Comparison of ENCODE assay signal across 1 cellular context in genomic region chr20:21339499-21339898, GRCh38.
TF ChIP-seq lines count a peak whose summit lies in the region.

No MANE protein-coding gene starts in this region.

TF ChIP-seq in HepG2, 621 proteins besides CTCF, POLR2A, EP300 and RAD21 (continued from another document and continues in another):
- no peak for TF ChIP-seq ZNF512B (CRISPR knock-in tag; IDR thresholded peaks at IDR 0.05; ENCODE audit: borderline replicate concordance)
- no peak for TF ChIP-seq ZNF761 (CRISPR knock-in tag; conservative IDR thresholded peaks at IDR 0.05)
- TF ChIP-seq KAT8 (CRISPR knock-in tag; IDR thresholded peaks at IDR 0.05), result 0 out of 2 replicates have a peak, but pooled peaks have one; percentile 27
- peak; percentile 73 for TF ChIP-seq SOX5 (CRISPR knock-in tag; IDR thresholded peaks at IDR 0.05; ENCODE audit: borderline replicate concordance)
- TF ChIP-seq SOX6 (IDR thresholded peaks at IDR 0.05), result no peak
- peak; percentile 76 for TF ChIP-seq SOX6 (CRISPR knock-in tag; IDR thresholded peaks at IDR 0.05)
- TF ChIP-seq MED1 (CRISPR knock-in tag; IDR thresholded peaks at IDR 0.05), result peak; percentile 48; the same call in 1 of the 2 replicates
- TF ChIP-seq U2AF2 (IDR thresholded peaks at IDR 0.05; ENCODE audit: low read depth, low read length), result no peak
- 0 out of 2 replicates have a peak, but pooled peaks have one; percentile 28 for TF ChIP-seq ZBTB34 (CRISPR knock-in tag; IDR thresholded peaks at IDR 0.05)
- no peak for TF ChIP-seq SRSF1 (optimal IDR thresholded peaks at IDR 0.05; ENCODE audit: low read depth, low read length)
- no peak for TF ChIP-seq NR1H2 (CRISPR knock-in tag; IDR thresholded peaks at IDR 0.05; ENCODE audit: borderline replicate concordance, low read depth)
- TF ChIP-seq HOMEZ (CRISPR knock-in tag; IDR thresholded peaks at IDR 0.05; ENCODE audit: low read depth), result peak; percentile 76; the same call in 1 of the 2 replicates
- TF ChIP-seq RERE (CRISPR knock-in tag; IDR thresholded peaks at IDR 0.05; ENCODE audit: low read depth), result 0 out of 2 replicates have a peak, but pooled peaks have one; percentile 43
- no peak for TF ChIP-seq ZNF350 (CRISPR knock-in tag; IDR thresholded peaks at IDR 0.05; ENCODE audit: borderline replicate concordance, low read depth)
- TF ChIP-seq ZNF512 (CRISPR knock-in tag; IDR thresholded peaks at IDR 0.05), result no peak
- TF ChIP-seq AHR (CRISPR knock-in tag; IDR thresholded peaks at IDR 0.05), result no peak
- peak; percentile 87 for TF ChIP-seq HNF4A (CRISPR knock-in tag; IDR thresholded peaks at IDR 0.05)
- no peak for TF ChIP-seq TSC22D2 (CRISPR knock-in tag; IDR thresholded peaks at IDR 0.05; ENCODE audit: borderline replicate concordance)
- 0 out of 2 replicates have a peak, but pooled peaks have one; percentile 28 for TF ChIP-seq ZSCAN5A (CRISPR knock-in tag; IDR thresholded peaks at IDR 0.05; ENCODE audit: borderline replicate concordance)
- TF ChIP-seq FOXA3 (CRISPR knock-in tag; IDR thresholded peaks at IDR 0.05), result peak; percentile 32; the same call in 1 of the 2 replicates
- peak; percentile 57; the same call in 1 of the 2 replicates for TF ChIP-seq PAXIP1 (CRISPR knock-in tag; conservative IDR thresholded peaks at IDR 0.05)
- TF ChIP-seq THAP7 (CRISPR knock-in tag; IDR thresholded peaks at IDR 0.05), result no peak
- no peak for TF ChIP-seq ZBTB46 (CRISPR knock-in tag; IDR thresholded peaks at IDR 0.05; ENCODE audit: borderline replicate concordance)
- 0 out of 2 replicates have a peak, but pooled peaks have one; percentile 40 for TF ChIP-seq TEF (CRISPR knock-in tag; IDR thresholded peaks at IDR 0.05)
- 0 out of 2 replicates have a peak, but pooled peaks have one; percentile 37 for TF ChIP-seq ZFP36L1 (CRISPR knock-in tag; IDR thresholded peaks at IDR 0.05)
- TF ChIP-seq KLF6 (CRISPR knock-in tag; IDR thresholded peaks at IDR 0.05), result no peak
- peak; percentile 64; the same call in 1 of the 2 replicates for TF ChIP-seq ZNF317 (CRISPR knock-in tag; IDR thresholded peaks at IDR 0.05)
- peak; percentile 62 for TF ChIP-seq ARID3A (IDR thresholded peaks at IDR 0.05; ENCODE audit: low read depth, low read length)
- TF ChIP-seq LCORL (IDR thresholded peaks at IDR 0.05), result no peak
- peak; percentile 46 for TF ChIP-seq LCORL (CRISPR knock-in tag; IDR thresholded peaks at IDR 0.05)
